In genomic region chr10:14757996-14758395, GRCh38 we compare ENCODE assay signal across 10 cellular contexts.
"Had no signal": no experiment of that assay in that cellular context is flagged by ENCODE, and none has a peak within 500 bp of the region (broad histone marks: within the 10 kb centered on the region; RNA-seq: fewer than 3 reads in every experiment).

No MANE protein-coding gene starts in this region.

- H3K4me1 ChIP-seq: parathyroid adenoma, tibial artery, uterus had no signal

- H2AFZ ChIP-seq: parathyroid adenoma had no signal

- H3K27ac ChIP-seq: parathyroid adenoma, tibial artery, uterus had no signal

- H3K9ac ChIP-seq: parathyroid adenoma had no signal

- ATAC-seq: esophagus mucosa; stimulated activated naive B cell treated with anti-CD40 and anti-IgM and Interleukin-4, amounts not matched to agents 10 μg/mL and 1 μg/mL and 100 μg/mL, for 72 hours had no signal

- H3K4me3 ChIP-seq: tibial artery, uterus had no signal

- H3K27me3 ChIP-seq: tibial artery, uterus had no signal

- H3K36me3 ChIP-seq: tibial artery, uterus had no signal

- H3K79me2 ChIP-seq: parathyroid adenoma had no signal

- DNase-seq: activated CD4-positive, alpha-beta T cell treated with anti-CD3 and anti-CD28 coated beads, Interleukin-2, amount 50 U/mL, for 1 hour; activated T-cell treated with anti-CD3 and anti-CD28 coated beads for 4 hours; islet precursor cell; mammary epithelial cell; naive B cell; stimulated activated naive B cell treated with anti-CD40 and anti-IgM and Interleukin-4, amounts not matched to agents 10 μg/mL and 1 μg/mL and 100 μg/mL, for 72 hours; tibial artery; uterus had no signal

- H3K9me3 ChIP-seq: tibial artery, uterus had no signal
